In the genomic region with DNA sequence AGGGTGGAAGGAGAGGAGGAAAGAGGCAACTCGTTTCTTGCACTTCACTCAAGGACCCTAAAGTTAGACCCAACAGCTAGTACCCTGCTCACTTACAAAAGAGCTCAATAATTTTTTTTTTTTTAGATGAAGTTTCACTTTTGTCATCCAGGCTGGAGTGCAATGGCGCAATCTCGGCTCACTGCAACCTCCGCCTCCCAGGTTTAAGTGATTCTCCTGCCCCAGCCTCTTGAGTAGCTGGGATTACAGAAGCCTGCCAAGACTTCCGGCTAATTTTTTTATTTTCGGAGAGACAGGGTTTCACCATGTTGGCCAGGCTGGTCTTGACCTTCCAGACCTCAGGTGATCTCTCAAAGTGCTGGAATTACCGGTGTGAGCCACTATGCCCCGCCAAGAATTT, we compare ENCODE assay signal across 20 cellular contexts.
"Had no signal": no experiment of that assay in that cellular context is flagged by ENCODE, and none has a peak within 500 bp of the region (broad histone marks: within the 10 kb centered on the region; RNA-seq: fewer than 3 reads in every experiment).

No MANE protein-coding gene starts in this region.

- H3K27ac Mint-ChIP-seq: activated naive CD4-positive, alpha-beta T cell treated with anti-CD3 and anti-CD28 coated beads, Interleukin-2, amount 50 U/mL, for 24 hours; progenitor cell of endocrine pancreas; stimulated activated memory B cell treated with anti-CD40 and anti-IgM and Interleukin-4, amounts not matched to agents 10 μg/mL and 1 μg/mL and 100 μg/mL, for 72 hours had no signal

- H3K4me3 ChIP-seq: sigmoid colon, smooth muscle cell, transverse colon had no signal

- H3K4me3 Mint-ChIP-seq: activated naive CD4-positive, alpha-beta T cell treated with anti-CD3 and anti-CD28 coated beads, Interleukin-2, amount 50 U/mL, for 24 hours; naive thymus-derived CD4-positive, alpha-beta T cell; stimulated activated memory B cell treated with anti-CD40 and anti-IgM and Interleukin-4, amounts not matched to agents 10 μg/mL and 1 μg/mL and 100 μg/mL, for 72 hours had no signal

- H3K4me2 ChIP-seq: smooth muscle cell had no signal

- ATAC-seq: foreskin keratinocyte; naive thymus-derived CD4-positive, alpha-beta T cell; stimulated activated memory B cell treated with anti-CD40 and anti-IgM and Interleukin-4, amounts not matched to agents 10 μg/mL and 1 μg/mL and 100 μg/mL, for 72 hours had no signal

- H3K36me3 ChIP-seq: transverse colon had no signal

- H3K27ac ChIP-seq: brain microvascular endothelial cell, foreskin keratinocyte, sigmoid colon, transverse colon, WERI-Rb-1 had no signal

- H3K9me3 ChIP-seq: sigmoid colon, transverse colon had no signal

- H3K4me1 ChIP-seq: foreskin keratinocyte had no signal

- H3K27me3 ChIP-seq: brain microvascular endothelial cell, foreskin keratinocyte, sigmoid colon, transverse colon had no signal

- H3K27me3 Mint-ChIP-seq: activated naive CD4-positive, alpha-beta T cell treated with anti-CD3 and anti-CD28 coated beads, Interleukin-2, amount 50 U/mL, for 24 hours; naive thymus-derived CD4-positive, alpha-beta T cell; progenitor cell of endocrine pancreas; stimulated activated memory B cell treated with anti-CD40 and anti-IgM and Interleukin-4, amounts not matched to agents 10 μg/mL and 1 μg/mL and 100 μg/mL, for 72 hours had no signal

- DNase-seq: activated CD4-positive, alpha-beta T cell treated with anti-CD3 and anti-CD28 coated beads for 1 hour; activated gamma-delta T cell treated with Interleukin-2 at 50 U/mL for 16 hours; activated T-cell treated with anti-CD3 and anti-CD28 coated beads, Interleukin-2, amount 50 U/mL, for 1 hour; anterior cingulate cortex; brain microvascular endothelial cell; central memory CD4-positive, alpha-beta T cell; dermis blood vessel endothelial cell; effector CD8-positive, alpha-beta T cell; erythroblast; foreskin keratinocyte; naive thymus-derived CD4-positive, alpha-beta T cell; retina; sigmoid colon; stimulated activated CD4-positive, alpha-beta T cell treated with anti-CD3 and anti-CD28 coated beads, Interleukin-15, amount 100 ng/mL, for 24 hours; transverse colon; WERI-Rb-1 had no signal

- H3K9me3 Mint-ChIP-seq: stimulated activated memory B cell treated with anti-CD40 and anti-IgM and Interleukin-4, amounts not matched to agents 10 μg/mL and 1 μg/mL and 100 μg/mL, for 72 hours had no signal
